ENCODE assay signal across 8 cellular contexts in genomic region chr3:102715030-102715697, GRCh38.
DNase-seq lines count a peak whose midpoint lies in the region; ATAC-seq, FAIRE-seq and TF ChIP-seq lines count a peak whose summit lies in the region.

No MANE protein-coding gene starts in this region.

- no peak for TF ChIP-seq RAD21 in GM12878 (IDR thresholded peaks at IDR 0.05; ENCODE audit: insufficient read depth, low read depth, low read length)

- H2AFZ ChIP-seq in GM12878 (ENCODE audit: control insufficient read depth, low read depth, low read length), result peak overlapping the region; percentile 54

- H3K9me3 ChIP-seq in GM12878 (replicated peaks; ENCODE audit: control insufficient read depth, insufficient read depth, low read length), result no peaks in the 10 kb centered on the region
- no peaks in the 10 kb centered on the region for H3K9me3 ChIP-seq in tibial artery
- no peaks in the 10 kb centered on the region for H3K9me3 ChIP-seq in upper lobe of right lung

- SMC1A ChIA-PET in GM12878 (lab: Charles Lee; ENCODE audit: uncharacterized antibody, unreplicated experiment), result interaction anchor here (0.6 to 2.2 kb wide), 11 partner anchors 9 to 891 kb away, joined by 3 to 10 read pairs (median 3); no protein-coding TSS in a partner anchor

- ATAC-seq in GM18858 (IDR thresholded peaks at IDR 0.05; ENCODE audit: unreplicated experiment), result peak; percentile 95
- ATAC-seq in GM21723 (IDR thresholded peaks at IDR 0.05; ENCODE audit: unreplicated experiment), result peak; percentile 95
- peak; percentile 86 for ATAC-seq in HG03521 (IDR thresholded peaks at IDR 0.05; ENCODE audit: unreplicated experiment)
- peak; percentile 99 for ATAC-seq in GM12878
- ATAC-seq in upper lobe of right lung, result no peak

- in situ Hi-C loops in GM12878 (cut with MboI), result no loop called here

- DNase-seq in GM12878 (ENCODE audit: low read depth, low spot score) (peak; percentile 20), tibial artery (no peak), upper lobe of right lung (no peak), NCI-H1417 (lab: John Stamatoyannopoulos, UW) (no peak)
- DNase-seq in effector CD4-positive, alpha-beta T cell, result no peak

- 0% methylated on average over 2 of the region's 2 CpGs for WGBS in GM12878 (ENCODE audit: insufficient coverage, insufficient replicate concordance, low lambda C conversion rate, missing lambda C conversion rate)

- H3K4me2 ChIP-seq in GM12878 (ENCODE audit: control insufficient read depth, insufficient read depth), result peak overlapping the region; percentile 38; the same call in 1 of the 2 replicates

- RAD21 ChIA-PET in GM12878 (lab: Charles Lee; ENCODE audit: unreplicated experiment), result interaction anchor here (0.7 to 2.1 kb wide), 3 partner anchors 25 to 885 kb away, joined by 3 to 13 read pairs (median 3); no protein-coding TSS in a partner anchor

- no TSS peak for BruUV-seq in GM12878 (replicated peaks; lab: Mats Ljungman, UMichigan)

- peak; percentile 44 to 78; a peak in 3 of 4 replicates for TF ChIP-seq EP300 in GM12878 (IDR thresholded peaks at IDR 0.05; ENCODE audit: borderline replicate concordance in 1 of 2, control insufficient read depth in 1 of 2, low read depth in 2 of 2, low read length in 2 of 2)

- TF ChIP-seq POLR2A in GM12878 (IDR thresholded peaks at IDR 0.05; ENCODE audit: low read depth, low read length), result no peak

- CTCF ChIA-PET in GM12878 (lab: Yijun Ruan, JAX), result interaction anchor here (1.0 to 7.3 kb wide), 4 partner anchors 13 to 41 kb away, joined by 3 to 43 read pairs (median 7); no protein-coding TSS in a partner anchor

- H3K4me1 ChIP-seq in GM12878 (ENCODE audit: control insufficient read depth, insufficient read depth, low read length) (no peaks in the 10 kb centered on the region), tibial artery (no peaks in the 10 kb centered on the region), upper lobe of right lung (no peaks in the 10 kb centered on the region)

- TF ChIP-seq CTCF in GM12878 (IDR thresholded peaks at IDR 0.05 in 2 of 3, conservative IDR thresholded peaks at IDR 0.05 in 1 of 3; ENCODE audit: control insufficient read depth in 2 of 3, extremely low read depth in 1 of 3, insufficient read depth in 1 of 3, low read depth in 3 of 3, low read length in 3 of 3), result no peak
- TF ChIP-seq CTCF in tibial artery (IDR thresholded peaks at IDR 0.05), result no peak
- TF ChIP-seq CTCF in upper lobe of right lung (IDR thresholded peaks at IDR 0.05), result no peak

- no peak overlapping the region for H3K9ac ChIP-seq in GM12878 (ENCODE audit: control insufficient read depth, insufficient read depth, low read length)

- peak; percentile 23 for FAIRE-seq in GM12878 (lab: Jason Lieb, UNC)

- H3K79me2 ChIP-seq in GM12878 (ENCODE audit: control insufficient read depth, insufficient read depth, low read length), result no peaks in the 10 kb centered on the region

- H3K27ac ChIP-seq in GM12878 (ENCODE audit: control insufficient read depth, insufficient read depth) (peak overlapping the region; percentile 52; the same call in 1 of the 2 replicates), tibial artery (no peak overlapping the region), upper lobe of right lung (no peak overlapping the region)

- POLR2A ChIA-PET in GM12878 (lab: Charles Lee), result interaction anchor here (0.6 kb wide), 1 partner anchor 37 kb away, joined by 5 read pairs; no protein-coding TSS in a partner anchor

- intact Hi-C loops in GM12878 (cut with micrococcal nuclease; ENCODE audit: unreplicated experiment), result no loop called here
- intact Hi-C loops in tibial artery (cut with DNase I; ENCODE audit: low total_unique reads), result no loop called here
- intact Hi-C loops in upper lobe of right lung (cut with DNase I), result no loop called here

- H4K20me1 ChIP-seq in GM12878 (ENCODE audit: control insufficient read depth, insufficient read depth), result no peaks in the 10 kb centered on the region

- H3K36me3 ChIP-seq in GM12878 (ENCODE audit: control insufficient read depth in 2 of 2, insufficient read depth in 2 of 2, low read length in 1 of 2), result no peaks in the 10 kb centered on the region
- no peaks in the 10 kb centered on the region for H3K36me3 ChIP-seq in tibial artery
- H3K36me3 ChIP-seq in upper lobe of right lung, result no peaks in the 10 kb centered on the region

- H3K4me3 ChIP-seq in GM12878 (no peak overlapping the region), tibial artery (no peak overlapping the region), upper lobe of right lung (no peak overlapping the region)

- H3K27me3 ChIP-seq in GM12878 (replicated peaks in 1 of 2; ENCODE audit: control insufficient read depth in 2 of 2, insufficient read depth in 2 of 2, low read length in 1 of 2) (no peaks in the 10 kb centered on the region; a peak in 1 of 4 replicates), tibial artery (no peaks in the 10 kb centered on the region), upper lobe of right lung (no peaks in the 10 kb centered on the region)

TF ChIP-seq in GM12878, 131 proteins besides CTCF, POLR2A, EP300 and RAD21 (continues in another document):
- TF ChIP-seq JUND (IDR thresholded peaks at IDR 0.05; ENCODE audit: low read depth, low read length) (peak; percentile 78), CHD2 (IDR thresholded peaks at IDR 0.05; ENCODE audit: borderline replicate concordance, low read depth, low read length) (peak; percentile 39; the same call in 1 of the 2 replicates), TCF12 (IDR thresholded peaks at IDR 0.05; ENCODE audit: low read depth, low read length) (no peak), SIX5 (IDR thresholded peaks at IDR 0.05; ENCODE audit: low read depth, low read length, severe bottlenecking) (no peak), JUNB (IDR thresholded peaks at IDR 0.05) (peak; percentile 95), MLLT1 (IDR thresholded peaks at IDR 0.05) (peak; percentile 81), NBN (IDR thresholded peaks at IDR 0.05) (peak; percentile 74), ZNF217 (IDR thresholded peaks at IDR 0.05) (peak; percentile 60), DPF2 (IDR thresholded peaks at IDR 0.05) (peak; percentile 93), RAD51 (IDR thresholded peaks at IDR 0.05) (peak; percentile 41; the same call in 1 of the 2 replicates), MEF2B (IDR thresholded peaks at IDR 0.05; ENCODE audit: partially characterized antibody, poor library complexity, severe bottlenecking) (peak; percentile 22), ETV6 (conservative IDR thresholded peaks at IDR 0.05 in 1 of 2, IDR thresholded peaks at IDR 0.05 in 1 of 2; ENCODE audit: borderline replicate concordance in 1 of 2, low read depth in 1 of 2) (peak in 1 of 2 experiments; percentile 69; a peak in 1 of 4 replicates), IRF4 (IDR thresholded peaks at IDR 0.05; ENCODE audit: low read depth, low read length) (peak; percentile 50; the same call in 1 of the 2 replicates), EED (IDR thresholded peaks at IDR 0.05; ENCODE audit: low read depth) (0 out of 2 replicates have a peak, but pooled peaks have one; percentile 32), IKZF2 (IDR thresholded peaks at IDR 0.05) (peak; percentile 42 to 80; a peak in 3 of 4 replicates), RBBP5 (conservative IDR thresholded peaks at IDR 0.05) (no peak), ZNF24 (IDR thresholded peaks at IDR 0.05) (0 out of 2 replicates have a peak, but pooled peaks have one; percentile 10), ATF2 (IDR thresholded peaks at IDR 0.05; ENCODE audit: low read length) (peak; percentile 67), ATF7 (IDR thresholded peaks at IDR 0.05; ENCODE audit: low read depth) (peak; percentile 86), MTA2 (IDR thresholded peaks at IDR 0.05; ENCODE audit: low read depth) (peak; percentile 90)
- TF ChIP-seq, protein P1, sequence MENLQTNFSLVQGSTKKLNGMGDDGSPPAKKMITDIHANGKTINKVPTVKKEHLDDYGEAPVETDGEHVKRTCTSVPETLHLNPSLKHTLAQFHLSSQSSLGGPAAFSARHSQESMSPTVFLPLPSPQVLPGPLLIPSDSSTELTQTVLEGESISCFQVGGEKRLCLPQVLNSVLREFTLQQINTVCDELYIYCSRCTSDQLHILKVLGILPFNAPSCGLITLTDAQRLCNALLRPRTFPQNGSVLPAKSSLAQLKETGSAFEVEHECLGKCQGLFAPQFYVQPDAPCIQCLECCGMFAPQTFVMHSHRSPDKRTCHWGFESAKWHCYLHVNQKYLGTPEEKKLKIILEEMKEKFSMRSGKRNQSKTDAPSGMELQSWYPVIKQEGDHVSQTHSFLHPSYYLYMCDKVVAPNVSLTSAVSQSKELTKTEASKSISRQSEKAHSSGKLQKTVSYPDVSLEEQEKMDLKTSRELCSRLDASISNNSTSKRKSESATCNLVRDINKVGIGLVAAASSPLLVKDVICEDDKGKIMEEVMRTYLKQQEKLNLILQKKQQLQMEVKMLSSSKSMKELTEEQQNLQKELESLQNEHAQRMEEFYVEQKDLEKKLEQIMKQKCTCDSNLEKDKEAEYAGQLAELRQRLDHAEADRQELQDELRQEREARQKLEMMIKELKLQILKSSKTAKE (IDR thresholded peaks at IDR 0.05; ENCODE audit: low read depth, poor library complexity, severe bottlenecking), result peak; percentile 53
